ENCODE assay signal across 19 cellular contexts in genomic region chr2:51812138-51812866, GRCh38.
DNase-seq lines count a peak whose midpoint lies in the region; ATAC-seq, FAIRE-seq and TF ChIP-seq lines count a peak whose summit lies in the region.
"Had no signal": no experiment of that assay in that cellular context is flagged by ENCODE, and none has a peak within 500 bp of the region (broad histone marks: within the 10 kb centered on the region; RNA-seq: fewer than 3 reads in every experiment).

No MANE protein-coding gene starts in this region.

- TF ChIP-seq POLR2A in H54 (IDR thresholded peaks at IDR 0.05; ENCODE audit: low read depth, low read length) = no peak

- no peaks in the 10 kb centered on the region for H3K9me3 ChIP-seq in osteoblast (ENCODE audit: low read depth, low read length)
- H3K9me3 ChIP-seq in HAP-1 = no peaks in the 10 kb centered on the region

- in situ Hi-C loops in HAP-1 (cut with MboI; ENCODE audit: low sequenced_read_pairs) = no loop called here

- DNase-seq in H54 (ENCODE audit: insufficient read length, low spot score) (peak; percentile 9), RCC 7860 (ENCODE audit: low spot score) (peak; percentile 43), epithelial cell of prostate (ENCODE audit: low read depth, low spot score) (no peak), osteoblast (ENCODE audit: insufficient read length, low spot score, missing footprints) (no peak), superior temporal gyrus (ENCODE audit: extremely low spot score) (no peak), HAP-1 (ENCODE audit: low spot score in 2 of 2) (no peak)
- no peak for DNase-seq in activated CD4-positive, alpha-beta T cell treated with anti-CD3 and anti-CD28 coated beads for 48 hours
- DNase-seq: activated CD4-positive, alpha-beta T cell treated with anti-CD3 and anti-CD28 coated beads for 1 hour; activated CD8-positive, alpha-beta memory T cell treated with anti-CD3 and anti-CD28 coated beads, Interleukin-2, amount 50 U/mL, for 4 hours; activated naive CD4-positive, alpha-beta T cell treated with anti-CD3 and anti-CD28 coated beads for 36 hours; EL; left ventricle myocardium superior; naive B cell; NCI-H187 treated with DMSO at 0.1 percent for 48 hours; NCI-H748 treated with DMSO at 0.1 percent for 48 hours; RPMI8226; stimulated activated naive CD8-positive, alpha-beta T cell treated with anti-CD3 and anti-CD28 coated beads, Interleukin-15, amount 100 ng/mL, for 72 hours had no signal

- peak overlapping the region; percentile 59 for H3K4me2 ChIP-seq in osteoblast (ENCODE audit: insufficient read depth, low read length)

- H4K20me1 ChIP-seq in osteoblast (ENCODE audit: insufficient read depth, low read length) = no peaks in the 10 kb centered on the region

- H3K79me2 ChIP-seq in osteoblast (ENCODE audit: insufficient read depth, low read length) = no peaks in the 10 kb centered on the region

- peak overlapping the region; percentile 25 for H3K4me3 ChIP-seq in osteoblast (ENCODE audit: insufficient read depth, low read length)
- no peak overlapping the region for H3K4me3 ChIP-seq in HAP-1

- TF ChIP-seq CTCF in osteoblast (IDR thresholded peaks at IDR 0.05; ENCODE audit: extremely low read depth, low read depth, low read length) = no peak

- H3K27ac ChIP-seq in epithelial cell of prostate (peak overlapping the region; percentile 17), osteoblast (ENCODE audit: low read depth, low read length) (peak overlapping the region; percentile 62)
- H3K27ac ChIP-seq: HL-60 had no signal

- peak; percentile 79 for FAIRE-seq in H54 (lab: Jason Lieb, UNC)
- FAIRE-seq in RCC 7860 (lab: Jason Lieb, UNC) = peak; percentile 78

- no peaks in the 10 kb centered on the region for H3K27me3 ChIP-seq in osteoblast (ENCODE audit: insufficient read depth, low read length)
- H3K27me3 ChIP-seq in HAP-1 (ENCODE audit: low read depth) = no peaks in the 10 kb centered on the region

- ATAC-seq in GM19351 (IDR thresholded peaks at IDR 0.05; ENCODE audit: unreplicated experiment) = no peak
- ATAC-seq: left ventricle myocardium superior; stimulated activated naive CD8-positive, alpha-beta T cell treated with anti-CD3 and anti-CD28 coated beads, Interleukin-15, amount 100 ng/mL, for 72 hours had no signal

- no peaks in the 10 kb centered on the region for H3K36me3 ChIP-seq in osteoblast (ENCODE audit: insufficient read depth, low read length)
- H3K36me3 ChIP-seq in HAP-1 (replicated peaks) = no peaks in the 10 kb centered on the region

- peak overlapping the region; percentile 61 for H2AFZ ChIP-seq in osteoblast (ENCODE audit: low read length)

- H3K4me1 ChIP-seq in osteoblast (ENCODE audit: insufficient read depth, low read length) (peaks cover 20% of the 10 kb centered on the region), HAP-1 (no peaks in the 10 kb centered on the region)

Comparison
In these comparisons a context has a peak if more than half of its experiments do, and no peak if none do; other contexts are left out.
1. DNase-seq: peak in H54 (single experiment) and RCC 7860 (single experiment); none in epithelial cell of prostate (single experiment), osteoblast (single experiment), activated CD4-positive, alpha-beta T cell treated with anti-CD3 and anti-CD28 coated beads for 48 hours (single experiment), superior temporal gyrus (single experiment) and HAP-1 (0 of 2).